In genomic region chr9:136808075-136808780, GRCh38 we compare ENCODE assay signal across 1 cellular context.
TF ChIP-seq lines count a peak whose summit lies in the region.

No MANE protein-coding gene starts in this region.

TF ChIP-seq in IMR-90, 13 proteins besides CTCF, POLR2A, EP300 and RAD21:
- TF ChIP-seq RCOR1 (IDR thresholded peaks at IDR 0.05; ENCODE audit: insufficient replicate concordance, low read length) (no peak), ELK1 (IDR thresholded peaks at IDR 0.05; ENCODE audit: borderline replicate concordance, low read depth, low read length) (no peak), CHD1 (IDR thresholded peaks at IDR 0.05; ENCODE audit: low read depth, low read length) (no peak), MAZ (IDR thresholded peaks at IDR 0.05; ENCODE audit: borderline replicate concordance, low read depth, low read length) (no peak), SMC3 (IDR thresholded peaks at IDR 0.05; ENCODE audit: low read depth, low read length) (no peak), NFE2L2 (IDR thresholded peaks at IDR 0.05; ENCODE audit: low read depth, low read length) (no peak), CEBPB (IDR thresholded peaks at IDR 0.05; ENCODE audit: low read depth, low read length) (no peak), RFX5 (IDR thresholded peaks at IDR 0.05; ENCODE audit: low read depth, low read length) (no peak), BHLHE40 (IDR thresholded peaks at IDR 0.05; ENCODE audit: low read depth, low read length) (no peak), MAFK (IDR thresholded peaks at IDR 0.05; ENCODE audit: low read depth, low read length) (no peak)
TF ChIP-seq in IMR-90: peak in this region for 0.
